8 cellular contexts compared by ENCODE assay signal in the genomic region with DNA sequence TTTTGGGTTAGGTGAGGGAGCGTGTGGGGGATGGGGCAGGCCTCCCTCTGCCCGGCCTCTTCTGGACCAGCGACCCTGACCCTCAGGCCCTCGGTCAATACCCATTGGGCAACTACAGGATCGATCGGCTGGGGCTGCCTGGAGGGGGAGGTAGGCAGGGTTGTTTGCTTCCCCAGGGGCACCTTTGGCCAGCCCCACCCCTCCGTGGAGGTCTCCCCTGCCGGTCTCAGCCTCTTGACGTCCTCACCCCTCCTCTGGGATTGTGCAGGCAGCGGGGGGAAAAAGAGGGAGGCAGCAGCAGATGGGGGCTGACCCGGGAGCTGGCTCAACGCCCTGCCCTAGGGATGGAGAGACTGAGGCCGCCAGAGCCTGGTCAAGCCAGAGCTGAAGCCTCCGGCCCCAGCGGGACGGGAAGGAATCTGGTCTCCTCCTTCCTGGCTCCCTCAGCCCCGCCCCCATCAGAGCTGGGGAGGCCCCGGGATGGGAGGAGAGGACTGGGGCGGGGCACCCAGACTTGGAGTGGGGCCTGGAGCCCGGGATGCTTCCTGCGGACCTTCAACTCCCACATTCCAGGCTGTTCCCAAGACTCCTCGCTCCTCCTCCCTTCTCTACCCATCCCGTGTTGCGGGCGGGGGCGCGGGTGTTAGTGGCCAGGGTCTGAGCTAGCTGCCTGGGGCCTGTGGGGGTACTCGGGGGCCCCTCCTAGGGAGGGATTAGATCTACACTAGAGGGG. TPM values are rescaled to one million over a fixed set of nuclear protein-coding genes. Genes with fewer than 3 reads are reported as not detected.
DNase-seq lines count a peak whose midpoint lies in the region; ATAC-seq and TF ChIP-seq lines count a peak whose summit lies in the region.

No MANE protein-coding gene starts in this region.

- H3K36me3 Mint-ChIP-seq in activated naive CD8-positive, alpha-beta T cell treated with anti-CD3 and anti-CD28 coated beads, Interleukin-2, amount 10 ng/mL, durations not matched to agents 7 days and 5 days = no peaks in the 10 kb centered on the region
- H3K36me3 Mint-ChIP-seq in activated naive CD8-positive, alpha-beta T cell treated with anti-CD3 and anti-CD28 coated beads, Interleukin-2, amount 50 U/mL, for 24 hours (ENCODE audit: low read depth) = no peaks in the 10 kb centered on the region
- no peaks in the 10 kb centered on the region for H3K36me3 Mint-ChIP-seq in activated T-cell treated with anti-CD3 and anti-CD28 coated beads, Interleukin-2, amount 50 U/mL, for 24 hours (ENCODE audit: low read depth)

- no peak for ATAC-seq in activated naive CD8-positive, alpha-beta T cell treated with anti-CD3 and anti-CD28 coated beads, Interleukin-2, amount 10 ng/mL, durations not matched to agents 7 days and 5 days (ENCODE audit: low read depth)
- no peak for ATAC-seq in activated naive CD8-positive, alpha-beta T cell treated with anti-CD3 and anti-CD28 coated beads, Interleukin-2, amount 50 U/mL, for 24 hours
- peak; percentile 87 for ATAC-seq in mucosa of descending colon
- ATAC-seq in GM18517 (IDR thresholded peaks at IDR 0.05; ENCODE audit: unreplicated experiment) = no peak
- no peak for ATAC-seq in HG02610 (IDR thresholded peaks at IDR 0.05; ENCODE audit: unreplicated experiment)

- peak overlapping the region; percentile 93 for H3K27ac ChIP-seq in epithelial cell of prostate

- intact Hi-C loops in mucosa of descending colon (cut with DNase I, micrococcal nuclease) = loop anchor here in 1 of 2 donors (2.0 kb wide), 1 partner anchor 15 kb away; the partner anchor contains the start of gene CDC42EP1

- no peak overlapping the region for H3K4me3 ChIP-seq in mucosa of descending colon

- H3K36me3 ChIP-seq in mucosa of descending colon (ENCODE audit: low read depth) = no peaks in the 10 kb centered on the region

- H3K4me1 Mint-ChIP-seq in activated naive CD8-positive, alpha-beta T cell treated with anti-CD3 and anti-CD28 coated beads, Interleukin-2, amount 10 ng/mL, durations not matched to agents 7 days and 5 days = peaks cover 15% of the 10 kb centered on the region
- peaks cover 21% of the 10 kb centered on the region for H3K4me1 Mint-ChIP-seq in activated naive CD8-positive, alpha-beta T cell treated with anti-CD3 and anti-CD28 coated beads, Interleukin-2, amount 50 U/mL, for 24 hours
- H3K4me1 Mint-ChIP-seq in activated T-cell treated with anti-CD3 and anti-CD28 coated beads, Interleukin-2, amount 50 U/mL, for 24 hours (ENCODE audit: low read depth) = peaks cover 18% of the 10 kb centered on the region

- H3K27me3 Mint-ChIP-seq in activated naive CD8-positive, alpha-beta T cell treated with anti-CD3 and anti-CD28 coated beads, Interleukin-2, amount 10 ng/mL, durations not matched to agents 7 days and 5 days = peaks cover 20% of the 10 kb centered on the region
- H3K27me3 Mint-ChIP-seq in activated naive CD8-positive, alpha-beta T cell treated with anti-CD3 and anti-CD28 coated beads, Interleukin-2, amount 50 U/mL, for 24 hours = peaks cover 18% of the 10 kb centered on the region
- H3K27me3 Mint-ChIP-seq in activated T-cell treated with anti-CD3 and anti-CD28 coated beads, Interleukin-2, amount 50 U/mL, for 24 hours = peaks cover 7% of the 10 kb centered on the region

- TF ChIP-seq CTCF in mucosa of descending colon (IDR thresholded peaks at IDR 0.05) = no peak

- no peaks in the 10 kb centered on the region for H3K9me3 Mint-ChIP-seq in activated naive CD8-positive, alpha-beta T cell treated with anti-CD3 and anti-CD28 coated beads, Interleukin-2, amount 10 ng/mL, durations not matched to agents 7 days and 5 days
- no peaks in the 10 kb centered on the region for H3K9me3 Mint-ChIP-seq in activated naive CD8-positive, alpha-beta T cell treated with anti-CD3 and anti-CD28 coated beads, Interleukin-2, amount 50 U/mL, for 24 hours
- H3K9me3 Mint-ChIP-seq in activated T-cell treated with anti-CD3 and anti-CD28 coated beads, Interleukin-2, amount 50 U/mL, for 24 hours = no peaks in the 10 kb centered on the region

- DNase-seq in activated naive CD8-positive, alpha-beta T cell treated with anti-CD3 and anti-CD28 coated beads, Interleukin-2, amount 10 ng/mL, durations not matched to agents 7 days and 5 days = no peak
- DNase-seq in activated naive CD8-positive, alpha-beta T cell treated with anti-CD3 and anti-CD28 coated beads, Interleukin-2, amount 50 U/mL, for 24 hours = no peak
- DNase-seq in epithelial cell of prostate (ENCODE audit: low read depth, low spot score) (no peak), mucosa of descending colon (peak; percentile 89 to 94 (median 93))
- DNase-seq in activated CD8-positive, alpha-beta memory T cell treated with anti-CD3 and anti-CD28 coated beads, Interleukin-2, amount 50 U/mL, for 4 hours = no peak
- DNase-seq in activated T-cell treated with anti-CD3 and anti-CD28 coated beads, Interleukin-2, amount 50 U/mL, for 24 hours = no peak

- no peak overlapping the region for H3K4me3 Mint-ChIP-seq in activated naive CD8-positive, alpha-beta T cell treated with anti-CD3 and anti-CD28 coated beads, Interleukin-2, amount 10 ng/mL, durations not matched to agents 7 days and 5 days
- H3K4me3 Mint-ChIP-seq in activated naive CD8-positive, alpha-beta T cell treated with anti-CD3 and anti-CD28 coated beads, Interleukin-2, amount 50 U/mL, for 24 hours = no peak overlapping the region
- H3K4me3 Mint-ChIP-seq in activated T-cell treated with anti-CD3 and anti-CD28 coated beads, Interleukin-2, amount 50 U/mL, for 24 hours = no peak overlapping the region

- no peaks in the 10 kb centered on the region for H3K9me3 ChIP-seq in mucosa of descending colon

- POLR2A ChIA-PET in activated naive CD8-positive, alpha-beta T cell treated with anti-CD3 and anti-CD28 coated beads, Interleukin-2, amount 10 ng/mL, durations not matched to agents 7 days and 5 days (lab: Charles Lee) = interaction anchor here (0.6 to 3.2 kb wide), 4 partner anchors 18 to 501 kb away, joined by 3 to 22 read pairs (median 4); no protein-coding TSS in a partner anchor

- H3K4me1 ChIP-seq in mucosa of descending colon (ENCODE audit: low read depth) = peaks cover 16% of the 10 kb centered on the region

- H3K27ac Mint-ChIP-seq in activated naive CD8-positive, alpha-beta T cell treated with anti-CD3 and anti-CD28 coated beads, Interleukin-2, amount 10 ng/mL, durations not matched to agents 7 days and 5 days = peak overlapping the region; percentile 68
- no peak overlapping the region for H3K27ac Mint-ChIP-seq in activated naive CD8-positive, alpha-beta T cell treated with anti-CD3 and anti-CD28 coated beads, Interleukin-2, amount 50 U/mL, for 24 hours
- no peak overlapping the region for H3K27ac Mint-ChIP-seq in activated T-cell treated with anti-CD3 and anti-CD28 coated beads, Interleukin-2, amount 50 U/mL, for 24 hours

RNA-seq across cellular contexts. Expression of gene CDC42EP1, which starts 14.4 kb away (rescaled TPM):
- total RNA-seq in activated naive CD8-positive, alpha-beta T cell treated with anti-CD3 and anti-CD28 coated beads, Interleukin-2, amount 10 ng/mL, durations not matched to agents 7 days and 5 days = under 1 TPM in 1 of 2 experiments, not detected in 1; 0.31 TPM
- 10 to 100 TPM; 31.5 to 52.0 (median 48.2) TPM for total RNA-seq in mucosa of descending colon

RNA-seq across cellular contexts. Expression of gene CARD10, which starts 26.7 kb away (rescaled TPM):
- total RNA-seq in activated naive CD8-positive, alpha-beta T cell treated with anti-CD3 and anti-CD28 coated beads, Interleukin-2, amount 10 ng/mL, durations not matched to agents 7 days and 5 days = under 1 TPM; 0.30 to 0.31 TPM
- total RNA-seq in mucosa of descending colon = 10 to 100 TPM; 43.3 to 74.1 (median 60.5) TPM

RNA-seq across cellular contexts. Expression of gene LGALS2, which starts 34.0 kb away (rescaled TPM):
- not detected for total RNA-seq in activated naive CD8-positive, alpha-beta T cell treated with anti-CD3 and anti-CD28 coated beads, Interleukin-2, amount 10 ng/mL, durations not matched to agents 7 days and 5 days
- total RNA-seq in mucosa of descending colon = 10 to 100 TPM; 10.7 to 93.5 (median 23.1) TPM

RNA-seq across cellular contexts. Expression of gene MFNG, which starts 59.7 kb away (rescaled TPM):
- 100 to 1,000 TPM; 207 to 211 TPM for total RNA-seq in activated naive CD8-positive, alpha-beta T cell treated with anti-CD3 and anti-CD28 coated beads, Interleukin-2, amount 10 ng/mL, durations not matched to agents 7 days and 5 days
- total RNA-seq in mucosa of descending colon = 10 to 100 TPM; 11.3 to 16.1 (median 13.7) TPM

Comparison
In these comparisons a context has a peak if more than half of its experiments do, and no peak if none do; other contexts are left out.
1. DNase-seq: peak in mucosa of descending colon (3 of 3); none in activated naive CD8-positive, alpha-beta T cell treated with anti-CD3 and anti-CD28 coated beads, Interleukin-2, amount 10 ng/mL, durations not matched to agents 7 days and 5 days (single experiment), activated naive CD8-positive, alpha-beta T cell treated with anti-CD3 and anti-CD28 coated beads, Interleukin-2, amount 50 U/mL, for 24 hours (single experiment), epithelial cell of prostate (single experiment), activated CD8-positive, alpha-beta memory T cell treated with anti-CD3 and anti-CD28 coated beads, Interleukin-2, amount 50 U/mL, for 4 hours (single experiment) and activated T-cell treated with anti-CD3 and anti-CD28 coated beads, Interleukin-2, amount 50 U/mL, for 24 hours (single experiment).
2. RNA of gene CDC42EP1, which starts 14.4 kb away (total RNA-seq): 31.5 to 52.0 TPM in mucosa of descending colon; 0.31 TPM in activated naive CD8-positive, alpha-beta T cell treated with anti-CD3 and anti-CD28 coated beads, Interleukin-2, amount 10 ng/mL, durations not matched to agents 7 days and 5 days; every median in the first group is over 10 times any median in the second.
3. RNA of gene CARD10, which starts 26.7 kb away (total RNA-seq): 43.3 to 74.1 TPM in mucosa of descending colon; 0.30 to 0.31 TPM in activated naive CD8-positive, alpha-beta T cell treated with anti-CD3 and anti-CD28 coated beads, Interleukin-2, amount 10 ng/mL, durations not matched to agents 7 days and 5 days; every median in the first group is over 10 times any median in the second.
4. RNA of gene LGALS2, which starts 34.0 kb away (total RNA-seq): 10.7 to 93.5 TPM in mucosa of descending colon; not detected in activated naive CD8-positive, alpha-beta T cell treated with anti-CD3 and anti-CD28 coated beads, Interleukin-2, amount 10 ng/mL, durations not matched to agents 7 days and 5 days; every median in the first group is over 4 times any median in the second.